In genomic region chr10:132914732-132915131, GRCh38 we compare ENCODE assay signal across 13 cellular contexts. TPM values are rescaled to one million over a fixed set of nuclear protein-coding genes. Genes with fewer than 3 reads are reported as not detected.
"Had no signal": no experiment of that assay in that cellular context is flagged by ENCODE, and none has a peak within 500 bp of the region (broad histone marks: within the 10 kb centered on the region; RNA-seq: fewer than 3 reads in every experiment).

No MANE protein-coding gene starts in this region.

- H3K27ac ChIP-seq: dorsolateral prefrontal cortex, esophagus muscularis mucosa had no signal

- DNase-seq: activated CD4-positive, alpha-beta T cell treated with anti-CD3 and anti-CD28 coated beads, Interleukin-2, amount 50 U/mL, for 4 hours; activated CD4-positive, CD25-positive, alpha-beta regulatory T cell treated with anti-CD3 and anti-CD28 coated beads, Interleukin-2, amount 50 U/mL, for 72 hours; activated naive CD8-positive, alpha-beta T cell treated with anti-CD3 and anti-CD28 coated beads, Interleukin-2, amount 10 ng/mL, durations not matched to agents 7 days and 5 days; activated T-cell treated with anti-CD3 and anti-CD28 coated beads, Interleukin-2, amount 50 U/mL, for 1 hour; anterior cingulate cortex; glutamatergic neuron; immature natural killer cell; left colon; stimulated activated CD4-positive, alpha-beta T cell treated with anti-CD3 and anti-CD28 coated beads, Interleukin-15, amount 100 ng/mL, for 24 hours; stimulated activated CD4-positive, alpha-beta T cell treated with anti-CD3 and anti-CD28 coated beads, Interleukin-4, amount 100 ng/mL, for 4 hours; T-helper 2 cell had no signal

- H3K36me3 ChIP-seq: esophagus muscularis mucosa had no signal

- H3K27me3 ChIP-seq: dorsolateral prefrontal cortex had no signal

- H3K9me3 ChIP-seq: esophagus muscularis mucosa had no signal

- H3K4me3 ChIP-seq: dorsolateral prefrontal cortex, esophagus muscularis mucosa had no signal

- H3K4me1 ChIP-seq: esophagus muscularis mucosa had no signal

- ATAC-seq: left colon had no signal

RNA-seq across cellular contexts. Expression of gene CFAP46, which starts 27.6 kb away (rescaled TPM):
- total RNA-seq: activated naive CD8-positive, alpha-beta T cell treated with anti-CD3 and anti-CD28 coated beads, Interleukin-2, amount 10 ng/mL, durations not matched to agents 7 days and 5 days had no signal
- polyA plus RNA-seq: immature natural killer cell had no signal
